Comparison of ENCODE assay signal across 7 cellular contexts in the genomic region with DNA sequence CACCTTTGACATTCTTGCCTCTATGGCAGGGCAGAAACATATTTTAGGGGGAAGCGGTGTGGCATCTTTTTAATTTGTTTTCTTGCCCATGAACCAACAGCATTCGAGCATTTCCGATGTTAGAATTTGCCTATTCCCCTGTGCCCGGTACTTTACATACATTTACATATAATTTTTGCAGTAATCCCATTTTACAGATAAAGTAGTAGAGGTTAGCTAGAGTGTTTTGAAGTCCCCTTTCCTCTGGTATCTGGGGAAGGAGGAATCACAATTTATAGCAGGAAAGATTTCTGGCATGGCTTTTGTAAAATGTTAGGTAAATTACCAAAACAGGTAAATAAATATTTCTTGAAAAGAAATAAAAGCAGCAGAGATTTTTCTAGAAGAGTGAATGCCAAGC. TPM values are rescaled to one million over a fixed set of nuclear protein-coding genes. Genes with fewer than 3 reads are reported as not detected.
DNase-seq lines count a peak whose midpoint lies in the region; ATAC-seq and TF ChIP-seq lines count a peak whose summit lies in the region.

No MANE protein-coding gene starts in this region.

- H3K27me3 Mint-ChIP-seq in HFFc6 (ENCODE audit: insufficient read depth) = peaks cover 2% of the 10 kb centered on the region
- H3K27me3 Mint-ChIP-seq in activated B cell treated with CpG ODN at 0.5 μM for 24 hours = no peaks in the 10 kb centered on the region

- TF ChIP-seq CTCF in HFFc6 (IDR thresholded peaks at IDR 0.05) = no peak
- no peak for TF ChIP-seq CTCF in activated B cell treated with CpG ODN at 0.5 μM for 24 hours (IDR thresholded peaks at IDR 0.05)

- no peak for ATAC-seq in activated B cell treated with CpG ODN at 0.5 μM for 24 hours (ENCODE audit: low read depth)

- intact Hi-C loops in activated B cell treated with CpG ODN at 0.5 μM for 24 hours (cut with micrococcal nuclease) = loop anchor here (5.0 to 10.0 kb wide), 3 partner anchors 429 to 1996 kb away; partner anchors contain the start of gene APOLD1

- no peak overlapping the region; the same call in 1 of the 2 replicates for H3K9ac ChIP-seq in iPS-20b (ENCODE audit: low read depth, low read length)
- peak overlapping the region in 3 of 5 donors; percentile 88 to 97 (median 97) for H3K9ac ChIP-seq in subcutaneous abdominal adipose tissue (ENCODE audit: low read length in 5 of 5)

- H3K4me1 ChIP-seq in iPS-20b (ENCODE audit: insufficient read depth, low read length) (peaks cover 5% of the 10 kb centered on the region; the same call in 1 of the 2 replicates), subcutaneous abdominal adipose tissue (ENCODE audit: control insufficient read depth in 5 of 5, insufficient read depth in 5 of 5, low read length in 5 of 5) (peaks cover 0 to 19% (median 16%) of the 10 kb centered on the region in 5 donors)

- no peaks in the 10 kb centered on the region for H3K27me3 ChIP-seq in iPS-20b (ENCODE audit: insufficient read depth, low read length)
- no peaks in the 10 kb centered on the region for H3K27me3 ChIP-seq in subcutaneous abdominal adipose tissue (ENCODE audit: control insufficient read depth in 5 of 5, insufficient read depth in 4 of 5, low read length in 5 of 5)

- H3K9me3 ChIP-seq in iPS-20b (ENCODE audit: insufficient read depth, low read depth, low read length) (no peaks in the 10 kb centered on the region), subcutaneous abdominal adipose tissue (ENCODE audit: control insufficient read depth in 5 of 5, low read length in 5 of 5) (no peaks in the 10 kb centered on the region)

- DNase-seq in HFFc6 = no peak
- no peak for DNase-seq in activated B cell treated with CpG ODN at 0.5 μM for 24 hours
- no peak for DNase-seq in MV-4-11 (lab: John Stamatoyannopoulos, UW)
- no peak for DNase-seq in NCI-H1436 treated with DMSO at 0.1 percent for 48 hours (lab: John Stamatoyannopoulos, UW)
- DNase-seq in HPDE6-E6E7 (ENCODE audit: extremely low spot score) = no peak

- peak overlapping the region; percentile 91 for H3K4me3 Mint-ChIP-seq in HFFc6
- H3K4me3 Mint-ChIP-seq in activated B cell treated with CpG ODN at 0.5 μM for 24 hours = peak overlapping the region; percentile 92

- CTCF ChIA-PET in activated B cell treated with CpG ODN at 0.5 μM for 24 hours (lab: Charles Lee) = interaction anchor here (1.1 to 3.5 kb wide), 5 partner anchors 19 to 378 kb away, joined by 4 to 19 read pairs (median 5); no protein-coding TSS in a partner anchor

- H3K27ac Mint-ChIP-seq in HFFc6 (peak overlapping the region; percentile 90), activated B cell treated with CpG ODN at 0.5 μM for 24 hours (peak overlapping the region; percentile 98)

- peaks cover 21% of the 10 kb centered on the region for H3K4me1 Mint-ChIP-seq in HFFc6 (ENCODE audit: low read depth)
- H3K4me1 Mint-ChIP-seq in activated B cell treated with CpG ODN at 0.5 μM for 24 hours = peaks cover 38% of the 10 kb centered on the region

- H3K9me3 Mint-ChIP-seq in HFFc6 (no peaks in the 10 kb centered on the region), activated B cell treated with CpG ODN at 0.5 μM for 24 hours (no peaks in the 10 kb centered on the region)

- H3K36me3 Mint-ChIP-seq in HFFc6 (ENCODE audit: low read depth) (no peaks in the 10 kb centered on the region), activated B cell treated with CpG ODN at 0.5 μM for 24 hours (ENCODE audit: low read depth) (peaks cover 22% of the 10 kb centered on the region)

- H3K36me3 ChIP-seq in iPS-20b (ENCODE audit: insufficient read depth, low read depth, low read length) (no peaks in the 10 kb centered on the region), subcutaneous abdominal adipose tissue (ENCODE audit: control insufficient read depth in 5 of 5, insufficient read depth in 5 of 5, low read length in 5 of 5) (peaks cover 0 to 7% (median 3%) of the 10 kb centered on the region in 5 donors)

- peak overlapping the region; percentile 76; the same call in 1 of the 2 replicates for H3K4me3 ChIP-seq in iPS-20b (ENCODE audit: low read length)
- peak overlapping the region in 1 of 5 donors; percentile 75 for H3K4me3 ChIP-seq in subcutaneous abdominal adipose tissue (ENCODE audit: low read depth in 1 of 5, low read length in 5 of 5)

- POLR2A ChIA-PET in activated B cell treated with CpG ODN at 0.5 μM for 24 hours (lab: Charles Lee) = interaction anchor here (0.5 to 3.2 kb wide), 13 partner anchors 9 to 709 kb away, joined by 3 to 339 read pairs (median 7); partner anchors contain the start of genes CDKN1B, CREBL2, DDX47 and ETV6

- H3K27ac ChIP-seq in iPS-20b (ENCODE audit: low read length) (no peak overlapping the region), subcutaneous abdominal adipose tissue (ENCODE audit: low read depth, low read length) (peak overlapping the region; percentile 93)

RNA-seq across cellular contexts. Expression of gene BORCS5, which starts 1.6 kb away (rescaled TPM):
- total RNA-seq in HFFc6 (2021; fragmentation: NEBNext Ultra II Directional; extraction: Animal tissue kit (Norgen Biotek cat#: 25700)) = 10 to 100 TPM in 4 of 6 experiments, 1 to 10 TPM in 2; 8.7 to 13.9 (median 10.6) TPM
- total RNA-seq in activated B cell treated with CpG ODN at 0.5 μM for 24 hours = 19.5 and 22.7 TPM in 2 replicates

RNA-seq across cellular contexts. Expression of gene MANSC1, which starts 8.5 kb away (rescaled TPM):
- total RNA-seq in HFFc6 (2021; fragmentation: NEBNext Ultra II Directional; extraction: Animal tissue kit (Norgen Biotek cat#: 25700)) = 10 to 100 TPM in 3 of 6 experiments, 1 to 10 TPM in 3; 4.8 to 11.7 (median 10.0) TPM
- total RNA-seq in activated B cell treated with CpG ODN at 0.5 μM for 24 hours = 0.86 and 1.5 TPM in 2 replicates
